Comparison of ENCODE assay signal across 23 cellular contexts in genomic region chr21:34648739-34649297, GRCh38. TPM values are rescaled to one million over a fixed set of nuclear protein-coding genes. Genes with fewer than 3 reads are reported as not detected.
DNase-seq lines count a peak whose midpoint lies in the region; ATAC-seq lines count a peak whose summit lies in the region.
"Had no signal": no experiment of that assay in that cellular context is flagged by ENCODE, and none has a peak within 500 bp of the region (broad histone marks: within the 10 kb centered on the region; RNA-seq: fewer than 3 reads in every experiment).

No MANE protein-coding gene starts in this region.

- no peak overlapping the region for H3K27ac ChIP-seq in substantia nigra (ENCODE audit: low read depth, low read length, poor library complexity, severe bottlenecking)
- H3K27ac ChIP-seq: C4-2B, GM23248, HL-60, Peyer's patch had no signal

- DNase-seq in NCI-H2107 treated with DMSO at 0.1 percent for 48 hours (lab: John Stamatoyannopoulos, UW; ENCODE audit: unreplicated experiment), result peak; percentile 17
- DNase-seq in NCI-H2107 (lab: John Stamatoyannopoulos, UW), result no peak
- peak; percentile 80 for DNase-seq in NCI-H2029 treated with DMSO at 0.1 percent for 48 hours (lab: John Stamatoyannopoulos, UW)
- peak; percentile 80 for DNase-seq in NCI-H69 (lab: John Stamatoyannopoulos, UW)
- no peak for DNase-seq in left lobe of liver (ENCODE audit: low spot score)
- DNase-seq in substantia nigra (lab: John Stamatoyannopoulos, UW), result no peak
- DNase-seq in activated gamma-delta T cell (lab: John Stamatoyannopoulos, UW), result no peak
- DNase-seq: DND-41, GM23248, KG1, NCI-H1092, NCI-H1436, NCI-H2081, NCI-H2227 treated with DMSO at 0.1 percent for 48 hours, NCI-H524, Peyer's patch had no signal

- ATAC-seq in left lobe of liver (peak; percentile 29), HG02623 (IDR thresholded peaks at IDR 0.05; ENCODE audit: unreplicated experiment) (no peak)
- ATAC-seq: GM12878 had no signal

RNA-seq across cellular contexts. Expression of gene CLIC6, which starts 20.0 kb away (rescaled TPM):
- 0.45 TPM for total RNA-seq in left lobe of liver
- total RNA-seq: GM23248, HT-29, OCI-LY7, SK-MEL-5 had no signal

RNA-seq across cellular contexts. Expression of gene RCAN1, which starts 33.9 kb away (rescaled TPM):
- 32.6 TPM for total RNA-seq in left lobe of liver

Comparison
In these comparisons a context has a peak if more than half of its experiments do, and no peak if none do; other contexts are left out.
1. DNase-seq: peak in NCI-H2107 treated with DMSO at 0.1 percent for 48 hours (single experiment), NCI-H2029 treated with DMSO at 0.1 percent for 48 hours (single experiment) and NCI-H69 (single experiment); none in NCI-H2107 (single experiment), left lobe of liver (single experiment), substantia nigra (0 of 49) and activated gamma-delta T cell (single experiment).